ENCODE assay signal across 16 cellular contexts in genomic region chr18:59124370-59124704, GRCh38. TPM values are rescaled to one million over a fixed set of nuclear protein-coding genes. Genes with fewer than 3 reads are reported as not detected.
A peak's percentile ranks its signal among the peaks of the same experiment; 100 is the strongest.
DNase-seq lines count a peak whose midpoint lies in the region; ATAC-seq and TF ChIP-seq lines count a peak whose summit lies in the region.
"Had no signal": no experiment of that assay in that cellular context is flagged by ENCODE, and none has a peak within 500 bp of the region (broad histone marks: within the 10 kb centered on the region; RNA-seq: fewer than 3 reads in every experiment).

No MANE protein-coding gene starts in this region.

- H3K9me3 Mint-ChIP-seq in activated T-cell treated with anti-CD3 and anti-CD28 coated beads, Interleukin-2, amount 50 U/mL, for 72 hours, result no peaks in the 10 kb centered on the region
- H3K9me3 Mint-ChIP-seq in activated T-cell treated with anti-CD3 and anti-CD28 coated beads, Interleukin-2, amount 50 U/mL, for 4 hours, result no peaks in the 10 kb centered on the region
- H3K9me3 Mint-ChIP-seq: CD4-positive, alpha-beta T cell; GM23338 had no signal

- H3K4me3 Mint-ChIP-seq in activated T-cell treated with anti-CD3 and anti-CD28 coated beads, Interleukin-2, amount 50 U/mL, for 72 hours, result no peak overlapping the region
- no peak overlapping the region for H3K4me3 Mint-ChIP-seq in activated T-cell treated with anti-CD3 and anti-CD28 coated beads, Interleukin-2, amount 50 U/mL, for 4 hours
- H3K4me3 Mint-ChIP-seq: B cell; CD4-positive, alpha-beta T cell; GM23338 had no signal

- no peak overlapping the region for H2AFZ ChIP-seq in osteoblast (ENCODE audit: low read length)

- no peaks in the 10 kb centered on the region for H3K79me2 ChIP-seq in osteoblast (ENCODE audit: insufficient read depth, low read length)

- H3K27ac Mint-ChIP-seq in activated T-cell treated with anti-CD3 and anti-CD28 coated beads, Interleukin-2, amount 50 U/mL, for 72 hours, result peak overlapping the region; percentile 34
- H3K27ac Mint-ChIP-seq: B cell; CD4-positive, alpha-beta T cell; GM23338 had no signal

- peaks cover 65% of the 10 kb centered on the region for H3K27me3 Mint-ChIP-seq in activated T-cell treated with anti-CD3 and anti-CD28 coated beads, Interleukin-2, amount 50 U/mL, for 72 hours (ENCODE audit: low read depth)
- peaks cover 33% of the 10 kb centered on the region for H3K27me3 Mint-ChIP-seq in activated T-cell treated with anti-CD3 and anti-CD28 coated beads, Interleukin-2, amount 50 U/mL, for 4 hours (ENCODE audit: low read depth)

- no peak overlapping the region for H3K4me3 ChIP-seq in osteoblast (ENCODE audit: insufficient read depth, low read length)
- H3K4me3 ChIP-seq: GM12878, GM23338, K562 had no signal

- H3K27me3 ChIP-seq in osteoblast (ENCODE audit: insufficient read depth, low read length), result peaks cover 22% of the 10 kb centered on the region

- H4K20me1 ChIP-seq in osteoblast (ENCODE audit: insufficient read depth, low read length), result no peaks in the 10 kb centered on the region

- H3K4me1 Mint-ChIP-seq in activated T-cell treated with anti-CD3 and anti-CD28 coated beads, Interleukin-2, amount 50 U/mL, for 72 hours (ENCODE audit: low read depth), result peaks cover 19% of the 10 kb centered on the region
- peaks cover 2% of the 10 kb centered on the region for H3K4me1 Mint-ChIP-seq in activated T-cell treated with anti-CD3 and anti-CD28 coated beads, Interleukin-2, amount 50 U/mL, for 4 hours (ENCODE audit: low read depth)
- H3K4me1 Mint-ChIP-seq: B cell, GM23338 had no signal

- H3K27ac ChIP-seq in epithelial cell of prostate, result peak overlapping the region; percentile 36
- H3K27ac ChIP-seq in osteoblast (ENCODE audit: low read depth, low read length), result peak overlapping the region; percentile 61

- no peak overlapping the region for H3K4me2 ChIP-seq in osteoblast (ENCODE audit: insufficient read depth, low read length)
- H3K4me2 ChIP-seq: GM23338 had no signal

- TF ChIP-seq CTCF in osteoblast (IDR thresholded peaks at IDR 0.05; ENCODE audit: extremely low read depth, low read depth, low read length), result no peak

- H3K4me1 ChIP-seq in osteoblast (ENCODE audit: insufficient read depth, low read length), result peaks cover 8% of the 10 kb centered on the region

- H3K36me3 ChIP-seq in osteoblast (ENCODE audit: insufficient read depth, low read length), result no peaks in the 10 kb centered on the region

- H3K9me3 ChIP-seq in osteoblast (ENCODE audit: low read depth, low read length), result no peaks in the 10 kb centered on the region

- no peaks in the 10 kb centered on the region for H3K36me3 Mint-ChIP-seq in activated T-cell treated with anti-CD3 and anti-CD28 coated beads, Interleukin-2, amount 50 U/mL, for 72 hours (ENCODE audit: insufficient read depth in 2 of 2)
- no peaks in the 10 kb centered on the region for H3K36me3 Mint-ChIP-seq in activated T-cell treated with anti-CD3 and anti-CD28 coated beads, Interleukin-2, amount 50 U/mL, for 4 hours (ENCODE audit: insufficient read depth)

- peak in 1 of 2 donors; percentile 1 for ATAC-seq in activated T-cell treated with anti-CD3 and anti-CD28 coated beads, Interleukin-2, amount 50 U/mL, for 72 hours (replicated peaks in 1 of 2)
- ATAC-seq in activated T-cell treated with anti-CD3 and anti-CD28 coated beads, Interleukin-2, amount 50 U/mL, for 4 hours, result no peak
- no peak for ATAC-seq in HG03039 (IDR thresholded peaks at IDR 0.05; ENCODE audit: unreplicated experiment)
- ATAC-seq: GM12878, GM23338, K562 had no signal

- DNase-seq in activated T-cell treated with anti-CD3 and anti-CD28 coated beads, Interleukin-2, amount 50 U/mL, for 72 hours, result no peak
- DNase-seq in activated T-cell treated with anti-CD3 and anti-CD28 coated beads, Interleukin-2, amount 50 U/mL, for 4 hours, result no peak
- DNase-seq in epithelial cell of prostate (ENCODE audit: low read depth, low spot score), result no peak
- DNase-seq in osteoblast (ENCODE audit: insufficient read length, low spot score, missing footprints), result no peak
- no peak for DNase-seq in HPDE6-E6E7 (ENCODE audit: extremely low spot score)
- no peak for DNase-seq in GM19240 (ENCODE audit: insufficient read length, low spot score)
- DNase-seq: C1 segment of cervical spinal cord; Calu3; CD4-positive, alpha-beta T cell; DMS79; H7 had no signal

RNA-seq across cellular contexts. Expression of gene SEC11C, which starts 15.3 kb away (rescaled TPM):
- 100 to 1,000 TPM; 160 to 194 TPM for total RNA-seq in activated T-cell treated with anti-CD3 and anti-CD28 coated beads, Interleukin-2, amount 50 U/mL, for 72 hours
- total RNA-seq in activated T-cell treated with anti-CD3 and anti-CD28 coated beads, Interleukin-2, amount 50 U/mL, for 4 hours, result 100 to 1,000 TPM; 126 to 152 (median 134) TPM
- total RNA-seq in osteoblast, result 10.1 and 10.6 TPM in 2 replicates

Comparison
In these comparisons a context has a peak if more than half of its experiments do, and no peak if none do; other contexts are left out.
1. RNA of gene SEC11C, which starts 15.3 kb away (total RNA-seq): 160 to 194 TPM in activated T-cell treated with anti-CD3 and anti-CD28 coated beads, Interleukin-2, amount 50 U/mL, for 72 hours and 126 to 152 TPM in activated T-cell treated with anti-CD3 and anti-CD28 coated beads, Interleukin-2, amount 50 U/mL, for 4 hours; 10.1 to 10.6 TPM in osteoblast; every median in the first group is over 10 times any median in the second.